ENCODE assay signal across 8 cellular contexts in genomic region chrX:49309401-49309981, GRCh38.
DNase-seq lines count a peak whose midpoint lies in the region; ATAC-seq and FAIRE-seq lines count a peak whose summit lies in the region.

No MANE protein-coding gene starts in this region.

- H3K4me3 Mint-ChIP-seq in T-helper 2 cell treated with Interferon-gamma antibody and Interleukin-4, amounts not matched to agents 5 μg/mL and 100 μg/mL, for 36 hours, result peak overlapping the region; percentile 78

- no peaks in the 10 kb centered on the region for H3K9me3 Mint-ChIP-seq in T-helper 2 cell treated with Interferon-gamma antibody and Interleukin-4, amounts not matched to agents 5 μg/mL and 100 μg/mL, for 36 hours

- no peak for DNase-seq in T-helper 2 cell treated with Interferon-gamma antibody and Interleukin-4, amounts not matched to agents 5 μg/mL and 100 μg/mL, for 36 hours (ENCODE audit: low spot score)
- DNase-seq in globus pallidus (ENCODE audit: low spot score) (peak; percentile 3), pons (ENCODE audit: low spot score) (peak; percentile 3), NCI-H2107 treated with DMSO at 0.1 percent for 48 hours (lab: John Stamatoyannopoulos, UW; ENCODE audit: unreplicated experiment) (no peak), NCI-H1417 (lab: John Stamatoyannopoulos, UW) (no peak)

- H3K27me3 Mint-ChIP-seq in T-helper 2 cell treated with Interferon-gamma antibody and Interleukin-4, amounts not matched to agents 5 μg/mL and 100 μg/mL, for 36 hours (ENCODE audit: low read depth), result no peaks in the 10 kb centered on the region

- peak; percentile 86 for FAIRE-seq in G401.6 (lab: Jason Lieb, UNC)

- ATAC-seq in GM21360 (IDR thresholded peaks at IDR 0.05; ENCODE audit: unreplicated experiment), result no peak
- ATAC-seq in HG02763 (IDR thresholded peaks at IDR 0.05; ENCODE audit: unreplicated experiment), result no peak

- H3K36me3 Mint-ChIP-seq in T-helper 2 cell treated with Interferon-gamma antibody and Interleukin-4, amounts not matched to agents 5 μg/mL and 100 μg/mL, for 36 hours (ENCODE audit: low read depth), result no peaks in the 10 kb centered on the region

- H3K4me1 Mint-ChIP-seq in T-helper 2 cell treated with Interferon-gamma antibody and Interleukin-4, amounts not matched to agents 5 μg/mL and 100 μg/mL, for 36 hours (ENCODE audit: low read depth), result peaks cover 16% of the 10 kb centered on the region

- H3K27ac Mint-ChIP-seq in T-helper 2 cell treated with Interferon-gamma antibody and Interleukin-4, amounts not matched to agents 5 μg/mL and 100 μg/mL, for 36 hours, result peak overlapping the region; percentile 83

Comparison
In these comparisons a context has a peak if more than half of its experiments do, and no peak if none do; other contexts are left out.
1. DNase-seq: peak in globus pallidus (single experiment) and pons (single experiment); none in T-helper 2 cell treated with Interferon-gamma antibody and Interleukin-4, amounts not matched to agents 5 μg/mL and 100 μg/mL, for 36 hours (single experiment), NCI-H2107 treated with DMSO at 0.1 percent for 48 hours (single experiment) and NCI-H1417 (0 of 3).